Comparison of ENCODE assay signal across 32 cellular contexts in the genomic region with DNA sequence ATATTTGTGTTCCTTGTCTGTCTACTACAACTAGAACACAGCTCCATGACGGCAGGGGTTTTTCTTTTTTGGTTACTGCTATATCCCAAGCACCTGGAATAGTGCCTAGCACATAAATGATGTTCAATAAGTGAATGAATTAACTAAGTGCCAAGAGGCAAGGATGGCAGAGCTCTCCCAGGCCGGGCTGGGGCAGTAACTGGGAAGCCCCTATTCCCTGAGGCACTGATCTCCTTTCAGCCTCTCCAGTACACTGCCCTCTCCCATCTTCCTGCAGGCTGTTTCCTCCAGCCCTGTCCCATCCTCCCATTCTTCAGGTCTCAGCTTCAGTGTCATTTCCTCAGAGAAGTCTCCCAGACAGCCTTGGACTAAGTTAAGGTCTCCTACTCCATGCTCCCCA. TPM values are rescaled to one million over a fixed set of nuclear protein-coding genes. Genes with fewer than 3 reads are reported as not detected.
DNase-seq lines count a peak whose midpoint lies in the region; ATAC-seq and TF ChIP-seq lines count a peak whose summit lies in the region.
"Had no signal": no experiment of that assay in that cellular context is flagged by ENCODE, and none has a peak within 500 bp of the region (broad histone marks: within the 10 kb centered on the region; RNA-seq: fewer than 3 reads in every experiment).

No MANE protein-coding gene starts in this region.

- no peaks in the 10 kb centered on the region for H3K27me3 Mint-ChIP-seq in CD4-positive, CD25-positive, alpha-beta regulatory T cell
- no peaks in the 10 kb centered on the region for H3K27me3 Mint-ChIP-seq in CD4-positive, alpha-beta memory T cell
- H3K27me3 Mint-ChIP-seq in CD8-positive, alpha-beta T cell (ENCODE audit: low read depth), result no peaks in the 10 kb centered on the region
- H3K27me3 Mint-ChIP-seq: progenitor cell of endocrine pancreas had no signal

- peaks cover 25% of the 10 kb centered on the region for H3K79me2 ChIP-seq in osteoblast (ENCODE audit: insufficient read depth, low read length)

- H3K36me3 Mint-ChIP-seq in CD4-positive, CD25-positive, alpha-beta regulatory T cell, result peaks cover 6% of the 10 kb centered on the region
- H3K36me3 Mint-ChIP-seq in CD4-positive, alpha-beta memory T cell, result peaks cover 6 to 22% of the 10 kb centered on the region in 2 donors
- peaks cover 48% of the 10 kb centered on the region for H3K36me3 Mint-ChIP-seq in CD8-positive, alpha-beta T cell

- H4K20me1 ChIP-seq in osteoblast (ENCODE audit: insufficient read depth, low read length), result peaks cover 32% of the 10 kb centered on the region

- no peak overlapping the region for H3K4me2 ChIP-seq in osteoblast (ENCODE audit: insufficient read depth, low read length)

- no peaks in the 10 kb centered on the region for H3K4me1 ChIP-seq in CD4-positive, CD25-positive, alpha-beta regulatory T cell (ENCODE audit: control insufficient read depth, insufficient read depth, low read length, poor library complexity, severe bottlenecking)
- H3K4me1 ChIP-seq in CD4-positive, alpha-beta memory T cell (ENCODE audit: insufficient read depth, low read length), result no peaks in the 10 kb centered on the region
- H3K4me1 ChIP-seq in osteoblast (ENCODE audit: insufficient read depth, low read length) (peaks cover 14% of the 10 kb centered on the region), foreskin keratinocyte (no peaks in the 10 kb centered on the region)
- H3K4me1 ChIP-seq in CD8-positive, alpha-beta T cell (ENCODE audit: insufficient read depth, low read length), result no peaks in the 10 kb centered on the region
- H3K4me1 ChIP-seq: adrenal gland, HAP-1, Peyer's patch, right lobe of liver had no signal

- ATAC-seq in CD4-positive, CD25-positive, alpha-beta regulatory T cell (ENCODE audit: low read depth in 2 of 2), result no peak
- ATAC-seq in foreskin keratinocyte, result no peak
- no peak for ATAC-seq in GM18511 (IDR thresholded peaks at IDR 0.05; ENCODE audit: unreplicated experiment)
- ATAC-seq in CD8-positive, alpha-beta T cell, result no peak
- ATAC-seq: HepG2, left colon had no signal

- H3K27ac ChIP-seq in CD4-positive, CD25-positive, alpha-beta regulatory T cell (ENCODE audit: insufficient read depth, low read length, poor library complexity, severe bottlenecking), result no peak overlapping the region
- no peak overlapping the region for H3K27ac ChIP-seq in CD4-positive, alpha-beta memory T cell (ENCODE audit: low read depth, low read length)
- H3K27ac ChIP-seq in cingulate gyrus (ENCODE audit: low read depth, low read length) (peak overlapping the region; percentile 8), osteoblast (ENCODE audit: low read depth, low read length) (no peak overlapping the region), foreskin keratinocyte (no peak overlapping the region)
- H3K27ac ChIP-seq in CD8-positive, alpha-beta T cell (ENCODE audit: low read depth, low read length), result no peak overlapping the region
- H3K27ac ChIP-seq: adrenal gland, brain microvascular endothelial cell, neutrophil, Peyer's patch, right lobe of liver, thyroid gland had no signal

- H3K9me3 Mint-ChIP-seq in CD4-positive, CD25-positive, alpha-beta regulatory T cell, result no peaks in the 10 kb centered on the region
- no peaks in the 10 kb centered on the region for H3K9me3 Mint-ChIP-seq in CD4-positive, alpha-beta memory T cell
- no peaks in the 10 kb centered on the region for H3K9me3 Mint-ChIP-seq in CD8-positive, alpha-beta T cell

- CTCF ChIA-PET in CD4-positive, alpha-beta memory T cell (lab: Charles Lee; ENCODE audit: partially characterized antibody), result interaction anchor here (1.4 to 1.6 kb wide), 2 partner anchors 9 to 24 kb away, joined by 3 read pairs; no protein-coding TSS in a partner anchor
- CTCF ChIA-PET in CD8-positive, alpha-beta T cell (lab: Charles Lee), result interaction anchor here (1.3 kb wide), 1 partner anchor 16 kb away, joined by 3 read pairs; no protein-coding TSS in a partner anchor

- H3K4me3 Mint-ChIP-seq in CD4-positive, CD25-positive, alpha-beta regulatory T cell, result no peak overlapping the region
- H3K4me3 Mint-ChIP-seq in CD4-positive, alpha-beta memory T cell, result no peak overlapping the region
- no peak overlapping the region for H3K4me3 Mint-ChIP-seq in CD8-positive, alpha-beta T cell

- POLR2A ChIA-PET in CD4-positive, alpha-beta memory T cell (lab: Charles Lee; ENCODE audit: partially characterized antibody), result no interaction called here
- POLR2A ChIA-PET in CD8-positive, alpha-beta T cell (lab: Charles Lee), result no interaction called here

- H3K9me3 ChIP-seq in CD4-positive, CD25-positive, alpha-beta regulatory T cell (ENCODE audit: control insufficient read depth in 2 of 2, low read length in 2 of 2), result no peaks in the 10 kb centered on the region
- no peaks in the 10 kb centered on the region for H3K9me3 ChIP-seq in CD4-positive, alpha-beta memory T cell (ENCODE audit: control insufficient read depth in 1 of 2, low read length in 2 of 2)
- H3K9me3 ChIP-seq in osteoblast (ENCODE audit: low read depth, low read length), result no peaks in the 10 kb centered on the region
- no peaks in the 10 kb centered on the region for H3K9me3 ChIP-seq in CD8-positive, alpha-beta T cell (ENCODE audit: low read length)
- H3K9me3 ChIP-seq: adrenal gland, HAP-1, neutrophil, Peyer's patch, right lobe of liver, stomach, thyroid gland had no signal

- H3K4me1 Mint-ChIP-seq in CD4-positive, CD25-positive, alpha-beta regulatory T cell, result peaks cover 0 to 5% (median 2%) of the 10 kb centered on the region in 4 donors
- H3K4me1 Mint-ChIP-seq in CD4-positive, alpha-beta memory T cell, result peaks cover 0 to 7% (median 2%) of the 10 kb centered on the region in 4 donors
- H3K4me1 Mint-ChIP-seq in CD8-positive, alpha-beta T cell (ENCODE audit: low read depth), result no peaks in the 10 kb centered on the region

- no peaks in the 10 kb centered on the region for H3K27me3 ChIP-seq in CD4-positive, CD25-positive, alpha-beta regulatory T cell (ENCODE audit: control insufficient read depth, insufficient read depth, low read length)
- H3K27me3 ChIP-seq in CD4-positive, alpha-beta memory T cell (ENCODE audit: insufficient read depth, low read length), result no peaks in the 10 kb centered on the region
- H3K27me3 ChIP-seq in osteoblast (ENCODE audit: insufficient read depth, low read length), result no peaks in the 10 kb centered on the region
- H3K27me3 ChIP-seq in foreskin keratinocyte, result no peaks in the 10 kb centered on the region
- no peaks in the 10 kb centered on the region for H3K27me3 ChIP-seq in CD8-positive, alpha-beta T cell (ENCODE audit: insufficient read depth, low read length)
- H3K27me3 ChIP-seq: adrenal gland, brain microvascular endothelial cell, neutrophil, Peyer's patch, right lobe of liver, stomach, thyroid gland had no signal

- intact Hi-C loops in CD4-positive, alpha-beta memory T cell (cut with micrococcal nuclease), result no loop called here
- intact Hi-C loops in CD8-positive, alpha-beta T cell (cut with DNase I, micrococcal nuclease), result no loop called here

- no peak for DNase-seq in CD4-positive, CD25-positive, alpha-beta regulatory T cell
- no peak for DNase-seq in CD4-positive, alpha-beta memory T cell
- DNase-seq in osteoblast (ENCODE audit: insufficient read length, low spot score, missing footprints) (peak; percentile 58), foreskin keratinocyte (no peak)
- DNase-seq in CD8-positive, alpha-beta T cell, result no peak
- DNase-seq: activated CD4-positive, alpha-beta T cell treated with anti-CD3 and anti-CD28 coated beads for 1 hour; activated CD8-positive, alpha-beta memory T cell treated with anti-CD3 and anti-CD28 coated beads for 24 hours; activated T-cell treated with anti-CD3 and anti-CD28 coated beads for 4 hours; COR-L47; Kasumi-1; left colon; NCI-H1048; NCI-H2171; NCI-H82; right lobe of liver; SHP77; stimulated activated CD8-positive, alpha-beta memory T cell treated with anti-CD3 and anti-CD28 coated beads, Interleukin-4, amount 100 ng/mL, for 48 hours; stomach; thyroid gland had no signal

- TF ChIP-seq CTCF in osteoblast (IDR thresholded peaks at IDR 0.05; ENCODE audit: extremely low read depth, low read depth, low read length) (no peak), foreskin keratinocyte (conservative IDR thresholded peaks at IDR 0.05) (no peak)
- TF ChIP-seq CTCF in CD8-positive, alpha-beta T cell (IDR thresholded peaks at IDR 0.05), result no peak

- no peak overlapping the region for H2AFZ ChIP-seq in osteoblast (ENCODE audit: low read length)

- H3K4me3 ChIP-seq in CD4-positive, CD25-positive, alpha-beta regulatory T cell (ENCODE audit: low read depth, low read length), result no peak overlapping the region
- H3K4me3 ChIP-seq in CD4-positive, alpha-beta memory T cell (ENCODE audit: low read length in 2 of 2), result no peak overlapping the region
- H3K4me3 ChIP-seq in osteoblast (ENCODE audit: insufficient read depth, low read length), result no peak overlapping the region
- no peak overlapping the region for H3K4me3 ChIP-seq in CD8-positive, alpha-beta T cell (ENCODE audit: low read depth, low read length)
- H3K4me3 ChIP-seq: adrenal gland, HAP-1, Peyer's patch, right lobe of liver, stomach, thyroid gland had no signal

- H3K36me3 ChIP-seq in CD4-positive, CD25-positive, alpha-beta regulatory T cell (ENCODE audit: control insufficient read depth, insufficient read depth, low read length), result peaks cover 36% of the 10 kb centered on the region
- H3K36me3 ChIP-seq in CD4-positive, alpha-beta memory T cell (ENCODE audit: insufficient read depth, low read length), result peaks cover 18% of the 10 kb centered on the region
- H3K36me3 ChIP-seq in osteoblast (ENCODE audit: insufficient read depth, low read length), result no peaks in the 10 kb centered on the region
- peaks cover 5% of the 10 kb centered on the region for H3K36me3 ChIP-seq in CD8-positive, alpha-beta T cell (ENCODE audit: insufficient read depth, low read length)

- peak overlapping the region; percentile 5 to 68 (median 64) for H3K27ac Mint-ChIP-seq in CD4-positive, CD25-positive, alpha-beta regulatory T cell
- H3K27ac Mint-ChIP-seq in CD4-positive, alpha-beta memory T cell, result peak overlapping the region in 6 of 7 donors; percentile 15 to 77 (median 40)
- no peak overlapping the region for H3K27ac Mint-ChIP-seq in CD8-positive, alpha-beta T cell
- H3K27ac Mint-ChIP-seq: progenitor cell of endocrine pancreas had no signal

RNA-seq across cellular contexts. Expression of a gene that starts 29.0 kb away (rescaled TPM):
- total RNA-seq in CD4-positive, CD25-positive, alpha-beta regulatory T cell, result 0.35 TPM
- not detected for polyA plus RNA-seq in CD4-positive, CD25-positive, alpha-beta regulatory T cell
- total RNA-seq in CD4-positive, alpha-beta memory T cell, result not detected
- not detected for polyA plus RNA-seq in CD4-positive, alpha-beta memory T cell
- 0.29 TPM in 1 of 2 replicates, not detected in the other for total RNA-seq in osteoblast
- total RNA-seq in foreskin keratinocyte, result 0.07 TPM in 1 of 2 replicates, not detected in the other
- 0.03 and 0.06 TPM in 2 replicates for polyA plus RNA-seq in foreskin keratinocyte
- under 1 TPM; 0.22 to 0.43 TPM for total RNA-seq in CD8-positive, alpha-beta T cell
- total RNA-seq: epithelial cell of proximal tubule; HepG2; NCI-H460; right lobe of liver; T-helper 2 cell treated with Interferon-gamma antibody and Interleukin-4, amounts not matched to agents 100 ng/mL and 5 ng/mL, for 36 hours; thyroid gland had no signal
- polyA plus RNA-seq: BJ, HepG2 had no signal
